ENCODE assay signal across 17 cellular contexts in the genomic region with DNA sequence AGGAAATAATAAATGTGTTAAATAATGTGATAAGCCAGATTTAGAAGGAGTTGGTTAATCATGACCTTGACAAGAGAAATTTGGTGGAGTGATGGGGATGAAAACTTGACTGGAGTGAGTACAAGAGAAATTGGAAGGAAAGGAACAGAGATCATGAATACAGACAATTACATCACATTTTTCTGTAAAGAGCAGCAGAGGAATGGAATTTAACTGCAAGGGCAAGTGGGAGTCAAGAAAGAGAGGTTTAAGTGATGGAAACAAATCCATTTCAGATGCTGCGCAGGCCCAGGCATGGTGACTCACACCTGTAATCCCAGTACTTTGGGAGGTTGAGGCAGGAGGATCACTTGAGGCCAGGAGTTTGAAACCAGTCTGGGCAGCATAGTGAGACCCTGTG. TPM values are rescaled to one million over a fixed set of nuclear protein-coding genes. Genes with fewer than 3 reads are reported as not detected.
DNase-seq lines count a peak whose midpoint lies in the region; ATAC-seq and TF ChIP-seq lines count a peak whose summit lies in the region.
"Had no signal": no experiment of that assay in that cellular context is flagged by ENCODE, and none has a peak within 500 bp of the region (broad histone marks: within the 10 kb centered on the region; RNA-seq: fewer than 3 reads in every experiment).

No MANE protein-coding gene starts in this region.

- no peaks in the 10 kb centered on the region for H3K27me3 ChIP-seq in aorta (ENCODE audit: control insufficient read depth in 1 of 2, insufficient read depth in 2 of 2, low read length in 1 of 2)

- TF ChIP-seq CTCF in chondrocyte (IDR thresholded peaks at IDR 0.05): no peak
- TF ChIP-seq CTCF in fibroblast of villous mesenchyme (IDR thresholded peaks at IDR 0.05; ENCODE audit: insufficient read depth, low read depth, low read length): no peak
- TF ChIP-seq CTCF in GM13977 (IDR thresholded peaks at IDR 0.05; ENCODE audit: extremely low read depth, insufficient read depth, missing control alignments): no peak

- in situ Hi-C loops in GM13977 (cut with MboI; ENCODE audit: low pct_unique_long_range_greater_than_20kb, low sequenced_read_pairs, unreplicated experiment): no loop called here

- H3K4me1 ChIP-seq in aorta (ENCODE audit: control insufficient read depth in 1 of 2, insufficient read depth in 2 of 2, low read length in 2 of 2): no peaks in the 10 kb centered on the region

- no peaks in the 10 kb centered on the region for H3K9me3 Mint-ChIP-seq in chondrocyte (ENCODE audit: low read depth)
- H3K9me3 Mint-ChIP-seq: CD8-positive, alpha-beta T cell; GM23338 had no signal

- H3K4me1 Mint-ChIP-seq in chondrocyte (ENCODE audit: low read depth): peaks cover 20% of the 10 kb centered on the region
- H3K4me1 Mint-ChIP-seq: CD14-positive monocyte, GM23338 had no signal

- H3K27me3 Mint-ChIP-seq in chondrocyte (ENCODE audit: low read depth): no peaks in the 10 kb centered on the region

- DNase-seq in GM03348 (ENCODE audit: low spot score): peak; percentile 12
- DNase-seq in NCI-H226: peak; percentile 20
- DNase-seq in chondrocyte (ENCODE audit: low spot score): no peak
- peak; percentile 43 for DNase-seq in fibroblast of villous mesenchyme (ENCODE audit: low read depth)
- DNase-seq in NCI-H1694 treated with DMSO at 0.1 percent for 48 hours (lab: John Stamatoyannopoulos, UW): no peak
- DNase-seq in aorta: no peak
- DNase-seq in GM13977 (ENCODE audit: low spot score): no peak
- DNase-seq: CD8-positive, alpha-beta T cell; COR-L47; DMS153; DMS79 treated with DMSO at 0.1 percent for 48 hours; GDM1; H7 had no signal

- H3K36me3 Mint-ChIP-seq in chondrocyte (ENCODE audit: low read depth): no peaks in the 10 kb centered on the region
- H3K36me3 Mint-ChIP-seq: CD14-positive monocyte; CD8-positive, alpha-beta T cell had no signal

- ATAC-seq in GM19023 (IDR thresholded peaks at IDR 0.05; ENCODE audit: unreplicated experiment) (no peak), aorta (ENCODE audit: low FRiP score) (no peak)
- ATAC-seq: CD8-positive, alpha-beta T cell; GM23338; HepG2 had no signal

- no peaks in the 10 kb centered on the region for H3K36me3 ChIP-seq in aorta (ENCODE audit: control insufficient read depth in 1 of 2, insufficient read depth in 2 of 2, low read length in 1 of 2)

- H3K4me3 Mint-ChIP-seq in chondrocyte (ENCODE audit: unreplicated experiment): no peak overlapping the region
- H3K4me3 Mint-ChIP-seq: CD14-positive monocyte; CD8-positive, alpha-beta T cell; GM23338 had no signal

- H3K27ac Mint-ChIP-seq in chondrocyte (ENCODE audit: unreplicated experiment): peak overlapping the region; percentile 15
- H3K27ac Mint-ChIP-seq: CD8-positive, alpha-beta T cell; GM23338 had no signal

- WGBS in aorta, 2 donors: 97 to 100% methylated on average over 1 of the region's 1 CpG

- no peak overlapping the region for H3K27ac ChIP-seq in aorta (ENCODE audit: low read depth in 1 of 2, low read length in 2 of 2)

- intact Hi-C loops in aorta (cut with DNase I): no loop called here

- H3K4me3 ChIP-seq in fibroblast of villous mesenchyme (ENCODE audit: low read depth, low read length) (no peak overlapping the region), aorta (ENCODE audit: low read length in 2 of 2) (no peak overlapping the region)
- H3K4me3 ChIP-seq: GM23338 had no signal

- no peaks in the 10 kb centered on the region for H3K9me3 ChIP-seq in aorta (ENCODE audit: control insufficient read depth, low read length)

RNA-seq across cellular contexts. Expression of a gene that starts 46.7 kb away (rescaled TPM):
- total RNA-seq in chondrocyte (4.9 to 6.6 TPM (median 6.6 TPM) in 3 replicates), fibroblast of villous mesenchyme (3.5 and 4.8 TPM in 2 replicates), aorta (10 to 100 TPM in 1 of 2 donors, 1 to 10 TPM in 1; 7.7 to 10.3 TPM)
- polyA plus RNA-seq in aorta: 1 to 10 TPM; 4.8 to 8.4 TPM

Comparison
In these comparisons a context has a peak if more than half of its experiments do, and no peak if none do; other contexts are left out.
1. DNase-seq: peak in GM03348 (single experiment), NCI-H226 (single experiment) and fibroblast of villous mesenchyme (single experiment); none in chondrocyte (single experiment), NCI-H1694 treated with DMSO at 0.1 percent for 48 hours (single experiment), aorta (0 of 2) and GM13977 (single experiment).